18 cellular contexts compared by ENCODE assay signal in the genomic region with DNA sequence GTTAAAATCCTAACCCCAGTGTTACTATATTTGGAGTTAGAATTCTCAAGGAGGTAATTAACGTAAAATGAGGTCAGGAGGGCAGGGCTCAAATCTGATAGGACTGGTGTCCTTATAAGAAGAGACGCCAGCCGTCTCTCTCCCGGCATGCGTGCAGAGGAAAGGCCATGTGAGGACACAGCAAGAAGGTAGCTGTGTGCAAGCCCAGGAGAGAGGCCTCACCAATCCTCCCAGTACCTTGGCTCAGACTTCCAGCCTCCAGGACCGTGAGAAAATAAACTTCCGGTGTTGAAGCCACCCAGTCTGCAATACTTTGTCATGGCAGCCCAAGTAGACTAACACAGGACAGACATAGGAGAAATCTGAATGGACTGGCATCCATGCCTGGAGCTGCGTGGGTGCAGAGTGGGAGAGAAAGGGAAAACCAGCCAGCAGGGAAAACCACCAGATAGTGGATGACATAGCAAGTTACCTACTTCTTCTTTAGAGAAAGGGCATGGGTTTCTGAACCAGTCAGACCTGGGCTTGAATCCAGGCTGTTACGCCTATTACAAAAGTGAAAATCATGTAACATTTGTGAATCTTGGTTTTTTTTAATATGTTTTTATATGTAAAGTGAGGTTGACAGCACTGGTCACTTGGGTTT.
A peak's percentile ranks its signal among the peaks of the same experiment; 100 is the strongest.
DNase-seq lines count a peak whose midpoint lies in the region; ATAC-seq and TF ChIP-seq lines count a peak whose summit lies in the region.
"Had no signal": no experiment of that assay in that cellular context is flagged by ENCODE, and none has a peak within 500 bp of the region (broad histone marks: within the 10 kb centered on the region; RNA-seq: fewer than 3 reads in every experiment).

No MANE protein-coding gene starts in this region.

- H3K9me3 Mint-ChIP-seq in glutamatergic neuron (ENCODE audit: unreplicated experiment), result peaks cover 15% of the 10 kb centered on the region
- no peaks in the 10 kb centered on the region for H3K9me3 Mint-ChIP-seq in stimulated activated memory B cell treated with anti-CD40 and anti-IgM and Interleukin-4, amounts not matched to agents 10 μg/mL and 1 μg/mL and 100 μg/mL, for 72 hours
- H3K9me3 Mint-ChIP-seq: CD4-positive, alpha-beta memory T cell had no signal

- H3K4me3 Mint-ChIP-seq in glutamatergic neuron (ENCODE audit: unreplicated experiment), result no peak overlapping the region
- no peak overlapping the region for H3K4me3 Mint-ChIP-seq in stimulated activated memory B cell treated with anti-CD40 and anti-IgM and Interleukin-4, amounts not matched to agents 10 μg/mL and 1 μg/mL and 100 μg/mL, for 72 hours
- H3K4me3 Mint-ChIP-seq: CD4-positive, alpha-beta memory T cell had no signal

- TF ChIP-seq CTCF in glutamatergic neuron (IDR thresholded peaks at IDR 0.05; ENCODE audit: partially characterized antibody, unreplicated experiment), result no peak

- peaks cover 8% of the 10 kb centered on the region for H3K27me3 Mint-ChIP-seq in glutamatergic neuron (ENCODE audit: unreplicated experiment)
- H3K27me3 Mint-ChIP-seq in stimulated activated memory B cell treated with anti-CD40 and anti-IgM and Interleukin-4, amounts not matched to agents 10 μg/mL and 1 μg/mL and 100 μg/mL, for 72 hours, result peaks cover 45% of the 10 kb centered on the region

- in situ Hi-C loops in KBM-7 (cut with MboI; ENCODE audit: low pct_unique_long_range_greater_than_20kb, low sequenced_read_pairs), result no loop called here

- H3K27ac Mint-ChIP-seq in glutamatergic neuron (ENCODE audit: unreplicated experiment), result peak overlapping the region; percentile 46
- H3K27ac Mint-ChIP-seq in stimulated activated memory B cell treated with anti-CD40 and anti-IgM and Interleukin-4, amounts not matched to agents 10 μg/mL and 1 μg/mL and 100 μg/mL, for 72 hours, result no peak overlapping the region

- H3K4me1 Mint-ChIP-seq in glutamatergic neuron (ENCODE audit: low read depth, unreplicated experiment), result peaks cover 49% of the 10 kb centered on the region
- no peaks in the 10 kb centered on the region for H3K4me1 Mint-ChIP-seq in stimulated activated memory B cell treated with anti-CD40 and anti-IgM and Interleukin-4, amounts not matched to agents 10 μg/mL and 1 μg/mL and 100 μg/mL, for 72 hours
- H3K4me1 Mint-ChIP-seq: CD4-positive, alpha-beta memory T cell had no signal

- DNase-seq in DMS 273 (lab: John Stamatoyannopoulos, UW; ENCODE audit: unreplicated experiment) (peak; percentile 19), DMS 273 treated with DMSO at 0.1 percent for 48 hours (lab: John Stamatoyannopoulos, UW) (no peak), NCI-H2227 treated with DMSO at 0.1 percent for 48 hours (lab: John Stamatoyannopoulos, UW) (peak; percentile 31), glutamatergic neuron (peak; percentile 28), KBM-7 (no peak), AG20443 (ENCODE audit: low spot score) (no peak)
- DNase-seq in activated effector memory CD4-positive, alpha-beta T cell treated with Interleukin-2 at 50 U/mL for 16 hours, result no peak
- DNase-seq: CD4-positive, alpha-beta memory T cell; DND-41; GDM1; GM23248; MV-4-11; NCI-H1930; NCI-H526; NK-92 treated with Interleukin-12 subunit alpha and Interleukin-12 subunit beta, amount 100 ng/mL, for 24 hours; OCI-M1 had no signal

- no peaks in the 10 kb centered on the region for H3K36me3 Mint-ChIP-seq in glutamatergic neuron (ENCODE audit: unreplicated experiment)
- no peaks in the 10 kb centered on the region for H3K36me3 Mint-ChIP-seq in stimulated activated memory B cell treated with anti-CD40 and anti-IgM and Interleukin-4, amounts not matched to agents 10 μg/mL and 1 μg/mL and 100 μg/mL, for 72 hours
- H3K36me3 Mint-ChIP-seq: CD4-positive, alpha-beta memory T cell had no signal

- peak; percentile 40 for ATAC-seq in stimulated activated memory B cell treated with anti-CD40 and anti-IgM and Interleukin-4, amounts not matched to agents 10 μg/mL and 1 μg/mL and 100 μg/mL, for 72 hours
- ATAC-seq: GM12878 had no signal

Comparison
In these comparisons a context has a peak if more than half of its experiments do, and no peak if none do; other contexts are left out.
1. DNase-seq: peak in DMS 273 (single experiment), NCI-H2227 treated with DMSO at 0.1 percent for 48 hours (single experiment) and glutamatergic neuron (single experiment); none in DMS 273 treated with DMSO at 0.1 percent for 48 hours (single experiment), KBM-7 (single experiment), activated effector memory CD4-positive, alpha-beta T cell treated with Interleukin-2 at 50 U/mL for 16 hours (single experiment) and AG20443 (single experiment).